20 cellular contexts compared by ENCODE assay signal in the genomic region with DNA sequence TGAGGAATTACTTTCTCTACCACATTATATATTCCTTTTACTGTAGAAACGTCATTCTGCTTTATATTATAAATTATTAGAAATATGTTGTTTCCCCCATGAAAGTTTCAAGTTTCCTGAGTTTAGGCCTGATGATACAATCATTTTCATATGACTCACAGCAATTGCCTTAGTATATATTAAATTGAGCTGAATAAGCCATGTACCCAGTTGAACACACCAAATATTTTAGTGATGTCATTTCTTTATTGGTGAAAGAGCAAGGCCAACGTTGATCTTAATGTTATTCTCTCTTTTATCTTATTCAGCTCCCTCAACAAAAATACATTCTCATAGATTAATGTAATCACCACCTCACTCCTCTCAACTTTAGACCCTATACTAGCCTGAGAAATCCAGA. TPM values are rescaled to one million over a fixed set of nuclear protein-coding genes. Genes with fewer than 3 reads are reported as not detected.
A peak's percentile ranks its signal among the peaks of the same experiment; 100 is the strongest.
DNase-seq lines count a peak whose midpoint lies in the region; ATAC-seq and TF ChIP-seq lines count a peak whose summit lies in the region.
"Had no signal": no experiment of that assay in that cellular context is flagged by ENCODE, and none has a peak within 500 bp of the region (broad histone marks: within the 10 kb centered on the region; RNA-seq: fewer than 3 reads in every experiment).

No MANE protein-coding gene starts in this region.

- ATAC-seq in activated CD8-positive, alpha-beta T cell treated with anti-CD3 and anti-CD28 coated beads for 36 hours = no peak
- ATAC-seq in activated CD8-positive, alpha-beta T cell treated with anti-CD3 and anti-CD28 coated beads, Interleukin-2, amount 10 ng/mL, durations not matched to agents 7 days and 5 days = no peak
- no peak for ATAC-seq in effector memory CD8-positive, alpha-beta T cell (replicated peaks)
- no peak for ATAC-seq in natural killer cell
- ATAC-seq: A549; activated naive CD4-positive, alpha-beta T cell treated with anti-CD3 and anti-CD28 coated beads, Interleukin-2, amount 50 U/mL, for 72 hours; body of pancreas; gastroesophageal sphincter; right cardiac atrium had no signal

- peaks cover 38% of the 10 kb centered on the region for H3F3A ChIP-seq in PC-9 (ENCODE audit: insufficient read depth, low read depth)

- H3K27ac ChIP-seq in PC-9 = peak overlapping the region; percentile 97
- H3K27ac ChIP-seq: BLaER1, gastroesophageal sphincter, suprapubic skin had no signal

- no peaks in the 10 kb centered on the region for H4K20me1 ChIP-seq in PC-9 (ENCODE audit: insufficient read depth)
- H4K20me1 ChIP-seq: BLaER1 had no signal

- POLR2A ChIA-PET in activated CD8-positive, alpha-beta T cell treated with anti-CD3 and anti-CD28 coated beads for 36 hours (lab: Charles Lee) = interaction anchor here (0.7 kb wide), 1 partner anchor 17 kb away, joined by 3 read pairs; no protein-coding TSS in a partner anchor
- POLR2A ChIA-PET in activated CD8-positive, alpha-beta T cell treated with anti-CD3 and anti-CD28 coated beads, Interleukin-2, amount 10 ng/mL, durations not matched to agents 7 days and 5 days (lab: Charles Lee) = no interaction called here
- POLR2A ChIA-PET in PC-9 (lab: Charles Lee; ENCODE audit: unreplicated experiment) = interaction anchor here (0.6 kb wide), 1 partner anchor 9 kb away, joined by 6 read pairs; no protein-coding TSS in a partner anchor

- H3K4me2 ChIP-seq in PC-9 = peak overlapping the region; percentile 7; the same call in 1 of the 2 replicates
- H3K4me2 ChIP-seq: A549, BLaER1 had no signal

- H3K4me3 Mint-ChIP-seq in activated CD8-positive, alpha-beta T cell treated with anti-CD3 and anti-CD28 coated beads for 36 hours = no peak overlapping the region
- no peak overlapping the region for H3K4me3 Mint-ChIP-seq in activated CD8-positive, alpha-beta T cell treated with anti-CD3 and anti-CD28 coated beads, Interleukin-2, amount 10 ng/mL, durations not matched to agents 7 days and 5 days
- no peak overlapping the region for H3K4me3 Mint-ChIP-seq in effector memory CD8-positive, alpha-beta T cell
- H3K4me3 Mint-ChIP-seq in natural killer cell = peak overlapping the region; percentile 11
- no peak overlapping the region for H3K4me3 Mint-ChIP-seq in T-helper 2 cell treated with Interferon-gamma antibody and Interleukin-4, amounts not matched to agents 5 μg/mL and 100 μg/mL, for 36 hours

- H3K9me3 ChIP-seq in PC-9 (ENCODE audit: insufficient read depth, low read depth) = no peaks in the 10 kb centered on the region
- H3K9me3 ChIP-seq: A549, BLaER1, body of pancreas, gastroesophageal sphincter, suprapubic skin, uterus had no signal

- CTCF ChIA-PET in activated CD8-positive, alpha-beta T cell treated with anti-CD3 and anti-CD28 coated beads for 36 hours (lab: Charles Lee) = interaction anchor here (1.8 kb wide), 1 partner anchor 97 kb away, joined by 4 read pairs; no protein-coding TSS in a partner anchor
- CTCF ChIA-PET in activated CD8-positive, alpha-beta T cell treated with anti-CD3 and anti-CD28 coated beads, Interleukin-2, amount 10 ng/mL, durations not matched to agents 7 days and 5 days (lab: Charles Lee) = no interaction called here
- CTCF ChIA-PET in PC-9 (lab: Charles Lee) = no interaction called here

- H3K27me3 Mint-ChIP-seq in activated CD8-positive, alpha-beta T cell treated with anti-CD3 and anti-CD28 coated beads for 36 hours = no peaks in the 10 kb centered on the region
- no peaks in the 10 kb centered on the region for H3K27me3 Mint-ChIP-seq in activated CD8-positive, alpha-beta T cell treated with anti-CD3 and anti-CD28 coated beads, Interleukin-2, amount 10 ng/mL, durations not matched to agents 7 days and 5 days (ENCODE audit: low read depth)
- no peaks in the 10 kb centered on the region for H3K27me3 Mint-ChIP-seq in effector memory CD8-positive, alpha-beta T cell
- H3K27me3 Mint-ChIP-seq in natural killer cell (ENCODE audit: low read depth in 2 of 2) = no peaks in the 10 kb centered on the region
- no peaks in the 10 kb centered on the region for H3K27me3 Mint-ChIP-seq in T-helper 2 cell treated with Interferon-gamma antibody and Interleukin-4, amounts not matched to agents 5 μg/mL and 100 μg/mL, for 36 hours (ENCODE audit: low read depth)

- peaks cover 4% of the 10 kb centered on the region for H3K9me3 Mint-ChIP-seq in activated CD8-positive, alpha-beta T cell treated with anti-CD3 and anti-CD28 coated beads for 36 hours
- H3K9me3 Mint-ChIP-seq in activated CD8-positive, alpha-beta T cell treated with anti-CD3 and anti-CD28 coated beads, Interleukin-2, amount 10 ng/mL, durations not matched to agents 7 days and 5 days (ENCODE audit: insufficient read depth) = no peaks in the 10 kb centered on the region
- H3K9me3 Mint-ChIP-seq in effector memory CD8-positive, alpha-beta T cell = no peaks in the 10 kb centered on the region
- no peaks in the 10 kb centered on the region for H3K9me3 Mint-ChIP-seq in natural killer cell
- H3K9me3 Mint-ChIP-seq in T-helper 2 cell treated with Interferon-gamma antibody and Interleukin-4, amounts not matched to agents 5 μg/mL and 100 μg/mL, for 36 hours = no peaks in the 10 kb centered on the region
- H3K9me3 Mint-ChIP-seq: activated naive CD4-positive, alpha-beta T cell treated with anti-CD3 and anti-CD28 coated beads, Interleukin-2, amount 50 U/mL, for 72 hours had no signal

- no peaks in the 10 kb centered on the region for H3K9me2 ChIP-seq in PC-9 (ENCODE audit: insufficient read depth)

- no peak for DNase-seq in activated CD8-positive, alpha-beta T cell treated with anti-CD3 and anti-CD28 coated beads for 36 hours
- no peak for DNase-seq in activated CD8-positive, alpha-beta T cell treated with anti-CD3 and anti-CD28 coated beads, Interleukin-2, amount 10 ng/mL, durations not matched to agents 7 days and 5 days
- DNase-seq in PC-9 (no peak), natural killer cell (no peak)
- no peak for DNase-seq in effector memory CD8-positive, alpha-beta T cell
- DNase-seq in T-helper 2 cell treated with Interferon-gamma antibody and Interleukin-4, amounts not matched to agents 5 μg/mL and 100 μg/mL, for 36 hours (ENCODE audit: low spot score) = no peak
- no peak for DNase-seq in activated CD4-positive, alpha-beta T cell treated with anti-CD3 and anti-CD28 coated beads, Interleukin-2, amount 50 U/mL, for 1 hour
- DNase-seq in stimulated activated CD4-positive, alpha-beta T cell treated with anti-CD3 and anti-CD28 coated beads, Interleukin-2, amount 100 ng/mL, for 48 hours = no peak
- DNase-seq: body of pancreas, mesenchymal stem cell, NCI-H1417 treated with DMSO at 0.1 percent for 48 hours, NCI-H2107, NCI-H510A treated with DMSO at 0.1 percent for 48 hours, right cardiac atrium, uterus had no signal

- TF ChIP-seq CTCF in activated CD8-positive, alpha-beta T cell treated with anti-CD3 and anti-CD28 coated beads for 36 hours (IDR thresholded peaks at IDR 0.05) = no peak
- no peak for TF ChIP-seq CTCF in PC-9 (conservative IDR thresholded peaks at IDR 0.05)
- TF ChIP-seq CTCF in natural killer cell (IDR thresholded peaks at IDR 0.05) = no peak

- no peak overlapping the region for H2AFZ ChIP-seq in PC-9

- H3K4me1 ChIP-seq in PC-9 (replicated peaks; ENCODE audit: insufficient read depth) = peaks cover 58% of the 10 kb centered on the region

- peaks cover 40% of the 10 kb centered on the region for H3K4me1 Mint-ChIP-seq in activated CD8-positive, alpha-beta T cell treated with anti-CD3 and anti-CD28 coated beads for 36 hours (ENCODE audit: low read depth)
- peaks cover 23% of the 10 kb centered on the region for H3K4me1 Mint-ChIP-seq in activated CD8-positive, alpha-beta T cell treated with anti-CD3 and anti-CD28 coated beads, Interleukin-2, amount 10 ng/mL, durations not matched to agents 7 days and 5 days (ENCODE audit: low read depth)
- peaks cover 13 to 18% of the 10 kb centered on the region in 2 donors for H3K4me1 Mint-ChIP-seq in effector memory CD8-positive, alpha-beta T cell (ENCODE audit: low read depth in 2 of 2)
- peaks cover 22 to 24% of the 10 kb centered on the region in 2 donors for H3K4me1 Mint-ChIP-seq in natural killer cell
- peaks cover 25% of the 10 kb centered on the region for H3K4me1 Mint-ChIP-seq in T-helper 2 cell treated with Interferon-gamma antibody and Interleukin-4, amounts not matched to agents 5 μg/mL and 100 μg/mL, for 36 hours (ENCODE audit: low read depth)

- no TSS peak for BruUV-seq in PC-9 (replicated peaks; lab: Mats Ljungman, UMichigan)

- no peak overlapping the region for H3K4me3 ChIP-seq in PC-9
- H3K4me3 ChIP-seq: A549, BLaER1, body of pancreas, gastroesophageal sphincter, suprapubic skin, uterus had no signal

- intact Hi-C loops in activated CD8-positive, alpha-beta T cell treated with anti-CD3 and anti-CD28 coated beads for 36 hours (cut with micrococcal nuclease) = no loop called here
- intact Hi-C loops in PC-9 (cut with micrococcal nuclease; ENCODE audit: unreplicated experiment) = no loop called here
- intact Hi-C loops in natural killer cell (cut with micrococcal nuclease) = loop anchor here (10.0 kb wide), 1 partner anchor 271 kb away; the partner anchor contains the start of gene KLHL6

- no peaks in the 10 kb centered on the region for H3K36me3 ChIP-seq in PC-9 (ENCODE audit: low read depth)
- H3K36me3 ChIP-seq: BLaER1, gastroesophageal sphincter, suprapubic skin, uterus had no signal

- peaks cover 18% of the 10 kb centered on the region for H3K79me2 ChIP-seq in PC-9 (ENCODE audit: low read depth)

- H3K36me3 Mint-ChIP-seq in activated CD8-positive, alpha-beta T cell treated with anti-CD3 and anti-CD28 coated beads for 36 hours (ENCODE audit: low read depth) = peaks cover 5% of the 10 kb centered on the region
- peaks cover 2% of the 10 kb centered on the region for H3K36me3 Mint-ChIP-seq in activated CD8-positive, alpha-beta T cell treated with anti-CD3 and anti-CD28 coated beads, Interleukin-2, amount 10 ng/mL, durations not matched to agents 7 days and 5 days (ENCODE audit: low read depth)
- peaks cover 8% of the 10 kb centered on the region for H3K36me3 Mint-ChIP-seq in effector memory CD8-positive, alpha-beta T cell (ENCODE audit: insufficient read depth)
- no peaks in the 10 kb centered on the region for H3K36me3 Mint-ChIP-seq in natural killer cell
- H3K36me3 Mint-ChIP-seq in T-helper 2 cell treated with Interferon-gamma antibody and Interleukin-4, amounts not matched to agents 5 μg/mL and 100 μg/mL, for 36 hours (ENCODE audit: low read depth) = no peaks in the 10 kb centered on the region
- H3K36me3 Mint-ChIP-seq: activated naive CD4-positive, alpha-beta T cell treated with anti-CD3 and anti-CD28 coated beads, Interleukin-2, amount 50 U/mL, for 72 hours had no signal

- no peaks in the 10 kb centered on the region for H3K27me3 ChIP-seq in PC-9 (ENCODE audit: insufficient read depth, low read depth)
- H3K27me3 ChIP-seq: BLaER1, body of pancreas, gastroesophageal sphincter, suprapubic skin, uterus had no signal

- peak overlapping the region; percentile 97 for H3K27ac Mint-ChIP-seq in activated CD8-positive, alpha-beta T cell treated with anti-CD3 and anti-CD28 coated beads for 36 hours
- no peak overlapping the region for H3K27ac Mint-ChIP-seq in activated CD8-positive, alpha-beta T cell treated with anti-CD3 and anti-CD28 coated beads, Interleukin-2, amount 10 ng/mL, durations not matched to agents 7 days and 5 days
- H3K27ac Mint-ChIP-seq in effector memory CD8-positive, alpha-beta T cell = peak overlapping the region; percentile 96 to 97
- H3K27ac Mint-ChIP-seq in natural killer cell = peak overlapping the region; percentile 97 to 98
- no peak overlapping the region for H3K27ac Mint-ChIP-seq in T-helper 2 cell treated with Interferon-gamma antibody and Interleukin-4, amounts not matched to agents 5 μg/mL and 100 μg/mL, for 36 hours

RNA-seq across cellular contexts. Expression of gene B3GNT5, which starts 30.8 kb away (rescaled TPM):
- 10 to 100 TPM; 25.8 to 26.1 TPM for total RNA-seq in activated CD8-positive, alpha-beta T cell treated with anti-CD3 and anti-CD28 coated beads for 36 hours
- 1 to 10 TPM in 1 of 2 experiments, under 1 TPM in 1; 0.86 to 1.4 TPM for total RNA-seq in activated CD8-positive, alpha-beta T cell treated with anti-CD3 and anti-CD28 coated beads, Interleukin-2, amount 10 ng/mL, durations not matched to agents 7 days and 5 days
- total RNA-seq in PC-9 (2021) (30.7 and 33.6 TPM in 2 replicates), natural killer cell (1 to 10 TPM; 1.2 to 4.5 (median 3.4) TPM)

Comparison
In these comparisons a context has a peak if more than half of its experiments do, and no peak if none do; other contexts are left out.
1. H3K27ac Mint-ChIP-seq: peak in activated CD8-positive, alpha-beta T cell treated with anti-CD3 and anti-CD28 coated beads for 36 hours (single experiment), effector memory CD8-positive, alpha-beta T cell (2 of 2) and natural killer cell (2 of 2); none in activated CD8-positive, alpha-beta T cell treated with anti-CD3 and anti-CD28 coated beads, Interleukin-2, amount 10 ng/mL, durations not matched to agents 7 days and 5 days (single experiment) and T-helper 2 cell treated with Interferon-gamma antibody and Interleukin-4, amounts not matched to agents 5 μg/mL and 100 μg/mL, for 36 hours (single experiment).